ENCODE assay signal across 12 cellular contexts in the genomic region with DNA sequence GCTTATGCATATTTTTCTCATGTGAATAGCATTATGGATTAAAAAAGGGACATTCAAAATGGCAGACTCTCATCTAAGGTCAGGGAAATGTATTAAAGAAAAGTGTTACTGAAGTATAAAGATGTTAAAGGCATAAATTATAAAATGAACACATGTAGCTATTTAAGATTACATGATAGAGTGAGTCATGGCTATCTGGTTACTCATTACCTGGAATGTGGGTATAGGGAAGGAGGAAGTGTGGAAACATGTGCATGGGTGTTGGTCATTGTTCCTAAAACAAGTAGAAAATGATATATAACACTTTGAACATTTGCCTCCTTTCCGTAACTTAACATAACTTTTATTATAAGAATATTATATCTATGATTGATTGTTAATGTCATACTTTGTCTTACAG.
DNase-seq lines count a peak whose midpoint lies in the region; ATAC-seq lines count a peak whose summit lies in the region.
"Had no signal": no experiment of that assay in that cellular context is flagged by ENCODE, and none has a peak within 500 bp of the region (broad histone marks: within the 10 kb centered on the region; RNA-seq: fewer than 3 reads in every experiment).

No MANE protein-coding gene starts in this region.

- H2AK5ac ChIP-seq in mesendoderm (ENCODE audit: low read length): no peak overlapping the region

- H3K56ac ChIP-seq in mesendoderm (ENCODE audit: low read length): no peak overlapping the region

- H3K79me2 ChIP-seq in mesendoderm (ENCODE audit: control insufficient read depth, insufficient read depth, low read length): peaks cover 9% of the 10 kb centered on the region

- H3K79me1 ChIP-seq in mesendoderm (ENCODE audit: low read length): peaks cover 17% of the 10 kb centered on the region

- H3K4ac ChIP-seq in mesendoderm (ENCODE audit: low read depth, low read length): no peak overlapping the region

- H3K27me3 ChIP-seq in mesendoderm (ENCODE audit: insufficient read depth, low read length, poor library complexity): no peaks in the 10 kb centered on the region
- H3K27me3 ChIP-seq: esophagus squamous epithelium, spleen had no signal

- H4K5ac ChIP-seq in mesendoderm (ENCODE audit: low read length): no peak overlapping the region

- H3K27ac ChIP-seq in mesendoderm (ENCODE audit: low read depth, low read length): no peak overlapping the region
- H3K27ac ChIP-seq: spleen had no signal

- no peak overlapping the region for H2BK5ac ChIP-seq in mesendoderm (ENCODE audit: low read length)

- H3K23ac ChIP-seq in mesendoderm (ENCODE audit: low read length): no peak overlapping the region

- H2BK120ac ChIP-seq in mesendoderm (ENCODE audit: low read depth, low read length): no peak overlapping the region

- no peak overlapping the region for H3K18ac ChIP-seq in mesendoderm (ENCODE audit: low read length)

- no peak overlapping the region for H2BK15ac ChIP-seq in mesendoderm (replicated peaks; ENCODE audit: low read depth)

- H3K4me1 ChIP-seq in mesendoderm (ENCODE audit: control insufficient read depth, low read depth, low read length): peaks cover 2% of the 10 kb centered on the region

- no CpG with 5 or more reads among the region's 1 CpG for WGBS in mesendoderm (ENCODE audit: extremely low coverage, insufficient coverage, low lambda C conversion rate)

- DNase-seq in DMS53 treated with DMSO at 0.1 percent for 48 hours (lab: John Stamatoyannopoulos, UW; ENCODE audit: unreplicated experiment) (peak; percentile 72), MV-4-11 (lab: John Stamatoyannopoulos, UW) (peak; percentile 27), dermis microvascular lymphatic vessel endothelial cell (ENCODE audit: low read depth in 2 of 2) (peak; percentile 55 to 78), lung microvascular endothelial cell (ENCODE audit: low read depth in 2 of 2) (peak; percentile 49 to 59), HK-2 (ENCODE audit: unreplicated experiment) (no peak), NCI-H2171 (lab: John Stamatoyannopoulos, UW) (no peak), mesendoderm (no peak)
- DNase-seq: activated CD4-positive, alpha-beta T cell treated with anti-CD3 and anti-CD28 coated beads, Interleukin-2, amount 50 U/mL, for 4 hours; esophagus squamous epithelium; spleen; stimulated activated naive CD4-positive, alpha-beta T cell had no signal

- no peak overlapping the region for H3K4me2 ChIP-seq in mesendoderm (ENCODE audit: low read length)

- no peak for ATAC-seq in HG02610 (IDR thresholded peaks at IDR 0.05; ENCODE audit: unreplicated experiment)

- H3K9ac ChIP-seq in mesendoderm (ENCODE audit: low read length): no peak overlapping the region

- no peaks in the 10 kb centered on the region for H3K36me3 ChIP-seq in mesendoderm (ENCODE audit: control insufficient read depth, insufficient read depth, low read length)
- H3K36me3 ChIP-seq: esophagus squamous epithelium, spleen had no signal

- H3K4me3 ChIP-seq in mesendoderm (ENCODE audit: low read length): no peak overlapping the region
- H3K4me3 ChIP-seq: esophagus squamous epithelium, spleen had no signal

- H4K8ac ChIP-seq in mesendoderm (ENCODE audit: low read depth, low read length): no peak overlapping the region

Comparison
In these comparisons a context has a peak if more than half of its experiments do, and no peak if none do; other contexts are left out.
1. DNase-seq: peak in DMS53 treated with DMSO at 0.1 percent for 48 hours (single experiment), MV-4-11 (single experiment), dermis microvascular lymphatic vessel endothelial cell (2 of 2) and lung microvascular endothelial cell (2 of 2); none in HK-2 (single experiment), NCI-H2171 (single experiment) and mesendoderm (single experiment).